Comparison of ENCODE assay signal across 1 cellular context in the genomic region with DNA sequence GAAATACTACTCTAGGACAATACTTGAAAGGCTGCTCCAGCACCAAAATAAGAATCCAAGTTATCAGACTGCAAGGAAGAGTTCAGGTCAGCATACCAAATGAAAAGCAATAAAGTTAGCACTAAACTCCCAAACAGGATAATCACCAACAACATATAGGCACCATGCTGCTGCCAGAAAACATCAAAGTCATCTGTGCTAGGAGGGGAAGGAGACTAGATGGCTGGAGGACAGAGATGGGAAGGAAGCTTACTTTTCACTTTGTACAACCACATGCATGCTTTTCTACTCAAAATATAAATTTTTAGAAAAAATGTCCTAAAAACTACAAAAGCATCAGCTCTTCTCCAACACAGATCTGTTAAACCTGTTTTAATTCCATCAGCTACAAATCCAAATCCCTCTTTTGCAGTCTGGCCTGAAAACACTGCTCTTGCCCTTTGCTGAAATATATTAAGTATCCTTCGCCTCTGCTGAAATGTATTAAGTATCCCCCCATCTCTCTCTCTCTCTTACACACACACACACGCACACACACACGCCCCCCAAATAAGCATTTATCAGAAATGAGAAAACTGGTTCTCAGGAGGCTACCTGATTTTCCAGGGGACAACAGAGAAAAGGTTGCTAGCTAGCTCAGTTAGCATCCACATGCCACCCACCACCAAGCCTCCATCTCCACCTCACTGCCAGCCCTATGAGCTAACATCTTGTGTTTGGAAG.
TF ChIP-seq lines count a peak whose summit lies in the region.

No MANE protein-coding gene starts in this region.

TF ChIP-seq in K562, 482 proteins besides CTCF, POLR2A, EP300 and RAD21:
- TF ChIP-seq YY1 (IDR thresholded peaks at IDR 0.05; ENCODE audit: borderline replicate concordance in 1 of 3, control insufficient read depth in 1 of 3, extremely low read depth in 1 of 3, insufficient read depth in 3 of 3, insufficient read length in 1 of 3, insufficient replicate concordance in 2 of 3, low read depth in 1 of 3, low read length in 2 of 3) (peak in 1 of 3 experiments; percentile 31), SAP30 (IDR thresholded peaks at IDR 0.05; ENCODE audit: borderline replicate concordance, insufficient read depth, low read depth, low read length, poor library complexity, severe bottlenecking) (peak; percentile 20), ARID2 (IDR thresholded peaks at IDR 0.05) (no peak), HLTF (IDR thresholded peaks at IDR 0.05) (peak; percentile 24; the same call in 1 of the 2 replicates), CHD1 (IDR thresholded peaks at IDR 0.05; ENCODE audit: low read length) (peak; percentile 10), HIVEP1 (CRISPR knock-in tag; IDR thresholded peaks at IDR 0.05) (no peak), FOXK2 (conservative IDR thresholded peaks at IDR 0.05 in 1 of 2, IDR thresholded peaks at IDR 0.05 in 1 of 2; ENCODE audit: low read depth in 2 of 2) (no peak), ZC3H8 (IDR thresholded peaks at IDR 0.05) (no peak), LEF1 (IDR thresholded peaks at IDR 0.05) (peak; percentile 51; the same call in 1 of the 2 replicates), ARHGAP35 (IDR thresholded peaks at IDR 0.05; ENCODE audit: partially characterized antibody) (peak; percentile 50), ARNT (IDR thresholded peaks at IDR 0.05) (0 out of 4 replicates have a peak, but pooled peaks of 1 of the 2 experiments have one; percentile 36)
- TF ChIP-seq, protein P1, sequence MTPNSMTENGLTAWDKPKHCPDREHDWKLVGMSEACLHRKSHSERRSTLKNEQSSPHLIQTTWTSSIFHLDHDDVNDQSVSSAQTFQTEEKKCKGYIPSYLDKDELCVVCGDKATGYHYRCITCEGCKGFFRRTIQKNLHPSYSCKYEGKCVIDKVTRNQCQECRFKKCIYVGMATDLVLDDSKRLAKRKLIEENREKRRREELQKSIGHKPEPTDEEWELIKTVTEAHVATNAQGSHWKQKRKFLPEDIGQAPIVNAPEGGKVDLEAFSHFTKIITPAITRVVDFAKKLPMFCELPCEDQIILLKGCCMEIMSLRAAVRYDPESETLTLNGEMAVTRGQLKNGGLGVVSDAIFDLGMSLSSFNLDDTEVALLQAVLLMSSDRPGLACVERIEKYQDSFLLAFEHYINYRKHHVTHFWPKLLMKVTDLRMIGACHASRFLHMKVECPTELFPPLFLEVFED (CRISPR knock-in tag; conservative IDR thresholded peaks at IDR 0.05): 0 out of 2 replicates have a peak, but pooled peaks have one; percentile 7
- TF ChIP-seq, protein P2, sequence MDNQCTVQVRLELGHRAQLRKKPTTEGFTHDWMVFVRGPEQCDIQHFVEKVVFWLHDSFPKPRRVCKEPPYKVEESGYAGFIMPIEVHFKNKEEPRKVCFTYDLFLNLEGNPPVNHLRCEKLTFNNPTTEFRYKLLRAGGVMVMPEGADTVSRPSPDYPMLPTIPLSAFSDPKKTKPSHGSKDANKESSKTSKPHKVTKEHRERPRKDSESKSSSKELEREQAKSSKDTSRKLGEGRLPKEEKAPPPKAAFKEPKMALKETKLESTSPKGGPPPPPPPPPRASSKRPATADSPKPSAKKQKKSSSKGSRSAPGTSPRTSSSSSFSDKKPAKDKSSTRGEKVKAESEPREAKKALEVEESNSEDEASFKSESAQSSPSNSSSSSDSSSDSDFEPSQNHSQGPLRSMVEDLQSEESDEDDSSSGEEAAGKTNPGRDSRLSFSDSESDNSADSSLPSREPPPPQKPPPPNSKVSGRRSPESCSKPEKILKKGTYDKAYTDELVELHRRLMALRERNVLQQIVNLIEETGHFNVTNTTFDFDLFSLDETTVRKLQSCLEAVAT (IDR thresholded peaks at IDR 0.05): peak in 1 of 2 experiments; percentile 13; a peak in 1 of 4 replicates
